Comparison of ENCODE assay signal across 1 cellular context in genomic region chr14:63203618-63204406, GRCh38.
A peak's percentile ranks its signal among the peaks of the same experiment; 100 is the strongest.
TF ChIP-seq lines count a peak whose summit lies in the region.

No MANE protein-coding gene starts in this region.

TF ChIP-seq in HepG2, 621 proteins besides CTCF, POLR2A, EP300 and RAD21 (continued from another document and continues in another):
- TF ChIP-seq MIER2 (CRISPR knock-in tag; IDR thresholded peaks at IDR 0.05) = peak; percentile 37; the same call in 1 of the 2 replicates
- TF ChIP-seq ZNF256 (CRISPR knock-in tag; conservative IDR thresholded peaks at IDR 0.05) = no peak
- TF ChIP-seq ZNF354B (CRISPR knock-in tag; IDR thresholded peaks at IDR 0.05) = no peak
- no peak for TF ChIP-seq ZNF629 (CRISPR knock-in tag; conservative IDR thresholded peaks at IDR 0.05)
- no peak for TF ChIP-seq HNRNPH1 (optimal IDR thresholded peaks at IDR 0.05; ENCODE audit: low read depth, low read length)
- TF ChIP-seq HOXD1 (CRISPR knock-in tag; IDR thresholded peaks at IDR 0.05) = no peak
- TF ChIP-seq ZUFSP (CRISPR knock-in tag; IDR thresholded peaks at IDR 0.05; ENCODE audit: borderline replicate concordance) = no peak
- 0 out of 2 replicates have a peak, but pooled peaks have one; percentile 23 for TF ChIP-seq THAP11 (CRISPR knock-in tag; IDR thresholded peaks at IDR 0.05)
- TF ChIP-seq PRDM4 (CRISPR knock-in tag; IDR thresholded peaks at IDR 0.05; ENCODE audit: borderline replicate concordance) = no peak
- no peak for TF ChIP-seq THRA (CRISPR knock-in tag; IDR thresholded peaks at IDR 0.05; ENCODE audit: borderline replicate concordance)
- no peak for TF ChIP-seq SNAPC4 (CRISPR knock-in tag; IDR thresholded peaks at IDR 0.05)
- TF ChIP-seq NKX3-1 (CRISPR knock-in tag; IDR thresholded peaks at IDR 0.05) = no peak
- no peak for TF ChIP-seq PCBP2 (optimal IDR thresholded peaks at IDR 0.05; ENCODE audit: low read depth, low read length, poor library complexity, severe bottlenecking)
- no peak for TF ChIP-seq KMT2B (CRISPR knock-in tag; IDR thresholded peaks at IDR 0.05)
- TF ChIP-seq ZNF720 (CRISPR knock-in tag; IDR thresholded peaks at IDR 0.05) = no peak
- no peak for TF ChIP-seq ZNF703 (CRISPR knock-in tag; IDR thresholded peaks at IDR 0.05; ENCODE audit: borderline replicate concordance)
- no peak for TF ChIP-seq ZNF496 (CRISPR knock-in tag; IDR thresholded peaks at IDR 0.05; ENCODE audit: insufficient replicate concordance)
- TF ChIP-seq XRCC5 (optimal IDR thresholded peaks at IDR 0.05; ENCODE audit: low read length) = peak; percentile 91
- TF ChIP-seq FOXP4 (CRISPR knock-in tag; IDR thresholded peaks at IDR 0.05) = peak; percentile 38
- peak; percentile 85 for TF ChIP-seq ZNF644 (CRISPR knock-in tag; IDR thresholded peaks at IDR 0.05; ENCODE audit: low read depth)
- TF ChIP-seq ZNF609 (CRISPR knock-in tag; IDR thresholded peaks at IDR 0.05; ENCODE audit: borderline replicate concordance) = no peak
- TF ChIP-seq ZNF501 (CRISPR knock-in tag; IDR thresholded peaks at IDR 0.05) = no peak
- TF ChIP-seq BCL6 (CRISPR knock-in tag; IDR thresholded peaks at IDR 0.05) = 0 out of 2 replicates have a peak, but pooled peaks have one; percentile 6
- TF ChIP-seq ZNF431 (CRISPR knock-in tag; IDR thresholded peaks at IDR 0.05; ENCODE audit: borderline replicate concordance, low read depth) = no peak
- TF ChIP-seq SNAPC2 (CRISPR knock-in tag; IDR thresholded peaks at IDR 0.05) = no peak
- no peak for TF ChIP-seq CENPT (CRISPR knock-in tag; IDR thresholded peaks at IDR 0.05; ENCODE audit: low read depth)
- no peak for TF ChIP-seq SRY (CRISPR knock-in tag; IDR thresholded peaks at IDR 0.05)
- TF ChIP-seq ZNF713 (CRISPR knock-in tag; IDR thresholded peaks at IDR 0.05) = no peak
- no peak for TF ChIP-seq MEF2D (CRISPR knock-in tag; IDR thresholded peaks at IDR 0.05)
- peak; percentile 66 for TF ChIP-seq SAP130 (CRISPR knock-in tag; IDR thresholded peaks at IDR 0.05; ENCODE audit: low read depth)
- TF ChIP-seq KAT8 (CRISPR knock-in tag; IDR thresholded peaks at IDR 0.05) = peak; percentile 81
- 0 out of 2 replicates have a peak, but pooled peaks have one; percentile 43 for TF ChIP-seq SMAD3 (CRISPR knock-in tag; IDR thresholded peaks at IDR 0.05)
- no peak for TF ChIP-seq ZNF30 (CRISPR knock-in tag; IDR thresholded peaks at IDR 0.05)
- TF ChIP-seq ZNF660 (CRISPR knock-in tag; IDR thresholded peaks at IDR 0.05; ENCODE audit: borderline replicate concordance, low read depth) = no peak
- 0 out of 2 replicates have a peak, but pooled peaks have one; percentile 21 for TF ChIP-seq ZNF614 (CRISPR knock-in tag; IDR thresholded peaks at IDR 0.05; ENCODE audit: borderline replicate concordance)
- peak; percentile 62 for TF ChIP-seq HOMEZ (CRISPR knock-in tag; IDR thresholded peaks at IDR 0.05; ENCODE audit: low read depth)
- TF ChIP-seq MAFG (CRISPR knock-in tag; IDR thresholded peaks at IDR 0.05) = no peak
- TF ChIP-seq ZNF570 (CRISPR knock-in tag; IDR thresholded peaks at IDR 0.05; ENCODE audit: borderline replicate concordance) = no peak
- peak; percentile 31; the same call in 1 of the 2 replicates for TF ChIP-seq MED1 (CRISPR knock-in tag; IDR thresholded peaks at IDR 0.05)
- TF ChIP-seq ASH2L (IDR thresholded peaks at IDR 0.05; ENCODE audit: insufficient read length, low read depth, low read length) = no peak
- TF ChIP-seq ZNF180 (CRISPR knock-in tag; IDR thresholded peaks at IDR 0.05; ENCODE audit: borderline replicate concordance, low read depth) = no peak
- peak; percentile 52 for TF ChIP-seq ATF2 (CRISPR knock-in tag; IDR thresholded peaks at IDR 0.05)
- no peak for TF ChIP-seq ZNF333 (CRISPR knock-in tag; IDR thresholded peaks at IDR 0.05; ENCODE audit: borderline replicate concordance)
- TF ChIP-seq NFKBIZ (CRISPR knock-in tag; IDR thresholded peaks at IDR 0.05) = no peak
- no peak for TF ChIP-seq ZNF598 (CRISPR knock-in tag; IDR thresholded peaks at IDR 0.05; ENCODE audit: borderline replicate concordance)
